Comparison of ENCODE assay signal across 14 cellular contexts in genomic region chr20:45339799-45340198, GRCh38. TPM values are rescaled to one million over a fixed set of nuclear protein-coding genes. Genes with fewer than 3 reads are reported as not detected.
DNase-seq lines count a peak whose midpoint lies in the region; ATAC-seq and TF ChIP-seq lines count a peak whose summit lies in the region.
"Had no signal": no experiment of that assay in that cellular context is flagged by ENCODE, and none has a peak within 500 bp of the region (broad histone marks: within the 10 kb centered on the region; RNA-seq: fewer than 3 reads in every experiment).

No MANE protein-coding gene starts in this region.

- H3K4me1 ChIP-seq in cardiac muscle cell (ENCODE audit: low read depth) (peaks cover 67% of the 10 kb centered on the region), breast epithelium (peaks cover 26 to 64% of the 10 kb centered on the region in 2 donors), mucosa of stomach (ENCODE audit: control insufficient read depth, insufficient read depth, low read length) (peaks cover 93% of the 10 kb centered on the region), uterus (peaks cover 14 to 25% of the 10 kb centered on the region in 2 donors)

- no peak for TF ChIP-seq POLR2A in breast epithelium (IDR thresholded peaks at IDR 0.05)
- TF ChIP-seq POLR2A in uterus (IDR thresholded peaks at IDR 0.05) = no peak

- H3K36me3 ChIP-seq in cardiac muscle cell (peaks cover 2% of the 10 kb centered on the region), breast epithelium (no peaks in the 10 kb centered on the region), mucosa of stomach (ENCODE audit: control insufficient read depth, insufficient read depth, low read length) (peaks cover 6% of the 10 kb centered on the region), uterus (no peaks in the 10 kb centered on the region)

- H3K36me3 Mint-ChIP-seq in chondrocyte (ENCODE audit: low read depth) = no peaks in the 10 kb centered on the region
- H3K36me3 Mint-ChIP-seq: naive thymus-derived CD8-positive, alpha-beta T cell had no signal

- H3K27me3 ChIP-seq in cardiac muscle cell (no peaks in the 10 kb centered on the region), breast epithelium (no peaks in the 10 kb centered on the region), mucosa of stomach (ENCODE audit: control insufficient read depth, insufficient read depth, low read length) (no peaks in the 10 kb centered on the region), uterus (no peaks in the 10 kb centered on the region)

- H3K9me3 ChIP-seq in cardiac muscle cell (ENCODE audit: low read depth) (no peaks in the 10 kb centered on the region), breast epithelium (no peaks in the 10 kb centered on the region), mucosa of stomach (ENCODE audit: control insufficient read depth, low read length) (no peaks in the 10 kb centered on the region), uterus (no peaks in the 10 kb centered on the region)

- H3K9me3 Mint-ChIP-seq in chondrocyte (ENCODE audit: low read depth) = no peaks in the 10 kb centered on the region
- H3K9me3 Mint-ChIP-seq: naive thymus-derived CD8-positive, alpha-beta T cell had no signal

- peaks cover 87% of the 10 kb centered on the region for H3K4me1 Mint-ChIP-seq in chondrocyte (ENCODE audit: low read depth)
- H3K4me1 Mint-ChIP-seq: naive thymus-derived CD8-positive, alpha-beta T cell had no signal

- H3K4me3 Mint-ChIP-seq in chondrocyte (ENCODE audit: unreplicated experiment) = no peak overlapping the region
- H3K4me3 Mint-ChIP-seq: naive thymus-derived CD8-positive, alpha-beta T cell had no signal

- H3K9ac ChIP-seq in mucosa of stomach (ENCODE audit: low read length) = peak overlapping the region; percentile 6

- no peak for TF ChIP-seq CTCF in cardiac muscle cell (IDR thresholded peaks at IDR 0.05; ENCODE audit: low read depth, low read length)
- no peak for TF ChIP-seq CTCF in breast epithelium (IDR thresholded peaks at IDR 0.05)
- TF ChIP-seq CTCF in uterus (IDR thresholded peaks at IDR 0.05) = no peak
- TF ChIP-seq CTCF in chondrocyte (IDR thresholded peaks at IDR 0.05) = no peak

- H3K4me3 ChIP-seq in cardiac muscle cell (no peak overlapping the region), breast epithelium (no peak overlapping the region), mucosa of stomach (ENCODE audit: low read length) (no peak overlapping the region), uterus (no peak overlapping the region)

- H3K27me3 Mint-ChIP-seq in chondrocyte (ENCODE audit: low read depth) = no peaks in the 10 kb centered on the region

- no peak for ATAC-seq in Right ventricle myocardium inferior
- ATAC-seq in HG02938 (IDR thresholded peaks at IDR 0.05; ENCODE audit: unreplicated experiment) = no peak
- ATAC-seq: naive thymus-derived CD8-positive, alpha-beta T cell had no signal

- no peak overlapping the region for H3K27ac Mint-ChIP-seq in chondrocyte (ENCODE audit: unreplicated experiment)
- H3K27ac Mint-ChIP-seq: naive thymus-derived CD8-positive, alpha-beta T cell had no signal

- intact Hi-C loops in Right ventricle myocardium inferior (cut with DNase I) = loop anchor here (1.0 to 5.0 kb wide), 2 partner anchors 19 to 68 kb away; partner anchors contain the start of gene DBNDD2
- intact Hi-C loops in breast epithelium (cut with DNase I; ENCODE audit: low total_unique reads) = loop anchor here (10.0 kb wide), 1 partner anchor 1345 kb away; the partner anchor contains the start of gene TP53RK
- intact Hi-C loops in uterus (cut with DNase I; ENCODE audit: low total_unique reads) = no loop called here

- peak overlapping the region; percentile 98 for H3K27ac ChIP-seq in cardiac muscle cell
- H3K27ac ChIP-seq in breast epithelium = peak overlapping the region; percentile 97 to 99
- H3K27ac ChIP-seq in uterus = peak overlapping the region; percentile 91 to 97

- DNase-seq in cardiac muscle cell (ENCODE audit: low read depth in 1 of 2, low spot score in 1 of 2) (no peak), Right ventricle myocardium inferior (ENCODE audit: missing footprints) (no peak), breast epithelium (ENCODE audit: low spot score in 2 of 2) (no peak), uterus (no peak), chondrocyte (ENCODE audit: low spot score) (no peak), NCI-H1694 treated with DMSO at 0.1 percent for 48 hours (lab: John Stamatoyannopoulos, UW) (no peak)
- DNase-seq: ACHN; activated T-cell treated with anti-CD3 and anti-CD28 coated beads, Interleukin-2, amount 50 U/mL, for 48 hours; naive thymus-derived CD8-positive, alpha-beta T cell had no signal

RNA-seq across cellular contexts. Expression of gene SDC4, which starts 8.4 kb away (rescaled TPM):
- 36.0 and 55.7 TPM in 2 replicates for total RNA-seq in cardiac muscle cell
- 35.4 and 74.4 TPM in 2 replicates for polyA plus RNA-seq in cardiac muscle cell
- total RNA-seq in Right ventricle myocardium inferior = 82.1 TPM
- 100 to 1,000 TPM in 2 of 3 donors, 10 to 100 TPM in 1; 29.4 to 337 (median 121) TPM for total RNA-seq in breast epithelium
- 10 to 100 TPM in 3 of 4 donors, 1 to 10 TPM in 1; 7.9 to 77.9 (median 48.4) TPM for total RNA-seq in uterus
- 17.1 to 21.4 TPM (median 21.2 TPM) in 3 replicates for total RNA-seq in chondrocyte

RNA-seq across cellular contexts. Expression of gene SYS1, which starts 23.2 kb away (rescaled TPM):
- total RNA-seq in cardiac muscle cell (24.5 and 28.0 TPM in 2 replicates), Right ventricle myocardium inferior (21.9 TPM), breast epithelium (10 to 100 TPM; 30.8 to 56.3 (median 47.3) TPM), uterus (10 to 100 TPM; 19.0 to 35.6 (median 25.0) TPM), chondrocyte (18.1 to 18.8 TPM (median 18.3 TPM) in 3 replicates)
- polyA plus RNA-seq in cardiac muscle cell = 16.9 and 20.0 TPM in 2 replicates

RNA-seq across cellular contexts. Expression of gene MATN4, which starts 31.7 kb away (rescaled TPM):
- total RNA-seq in cardiac muscle cell (not detected in 2 replicates), Right ventricle myocardium inferior (not detected), breast epithelium (1 to 10 TPM in 1 of 3 donors, under 1 TPM in 1, not detected in 1; 0.33 to 1.6 TPM), uterus (1 to 10 TPM in 1 of 4 donors, not detected in 3; 5.6 TPM), chondrocyte (0.10 to 0.26 TPM in 2 of 3 replicates, not detected in the other)
- polyA plus RNA-seq in cardiac muscle cell = not detected in 2 replicates
- total RNA-seq: naive thymus-derived CD8-positive, alpha-beta T cell; NCI-H460 had no signal
- polyA plus RNA-seq: naive thymus-derived CD8-positive, alpha-beta T cell had no signal

RNA-seq across cellular contexts. Expression of gene RBPJL, which starts 33.2 kb away (rescaled TPM):
- total RNA-seq in cardiac muscle cell = not detected in 2 replicates
- polyA plus RNA-seq in cardiac muscle cell = not detected in 2 replicates
- total RNA-seq in Right ventricle myocardium inferior = not detected
- total RNA-seq in breast epithelium = not detected
- not detected for total RNA-seq in uterus
- total RNA-seq in chondrocyte = not detected in 3 replicates
- total RNA-seq: LHCN-M2; naive thymus-derived CD8-positive, alpha-beta T cell; NCI-H460; SK-MEL-5 had no signal
- polyA plus RNA-seq: naive thymus-derived CD8-positive, alpha-beta T cell had no signal

RNA-seq across cellular contexts. Expression of gene TP53TG5, which starts 38.3 kb away (rescaled TPM):
- total RNA-seq in cardiac muscle cell = 0.32 and 0.39 TPM in 2 replicates
- polyA plus RNA-seq in cardiac muscle cell = 3.5 and 3.8 TPM in 2 replicates
- total RNA-seq in Right ventricle myocardium inferior = 0.73 TPM
- total RNA-seq in breast epithelium = 1 to 10 TPM in 1 of 3 donors, not detected in 2; 1.3 TPM
- total RNA-seq in uterus = 1 to 10 TPM in 1 of 4 donors, not detected in 3; 1.9 TPM
- total RNA-seq in chondrocyte = not detected in 3 replicates
- total RNA-seq: LHCN-M2, NCI-H460, SK-MEL-5 had no signal
